ENCODE assay signal across 6 cellular contexts in genomic region chr11:15451713-15452112, GRCh38.
"Had no signal": no experiment of that assay in that cellular context is flagged by ENCODE, and none has a peak within 500 bp of the region (broad histone marks: within the 10 kb centered on the region; RNA-seq: fewer than 3 reads in every experiment).

No MANE protein-coding gene starts in this region.

- FAIRE-seq: HTR-8/SVneo, K562 had no signal

- H3K4me3 ChIP-seq: K562 had no signal

- ATAC-seq: K562 had no signal

- DNase-seq: IMR-90, KBM-7, KG1 had no signal

- H3K27ac ChIP-seq: HL-60 had no signal
